9 cellular contexts compared by ENCODE assay signal in the genomic region with DNA sequence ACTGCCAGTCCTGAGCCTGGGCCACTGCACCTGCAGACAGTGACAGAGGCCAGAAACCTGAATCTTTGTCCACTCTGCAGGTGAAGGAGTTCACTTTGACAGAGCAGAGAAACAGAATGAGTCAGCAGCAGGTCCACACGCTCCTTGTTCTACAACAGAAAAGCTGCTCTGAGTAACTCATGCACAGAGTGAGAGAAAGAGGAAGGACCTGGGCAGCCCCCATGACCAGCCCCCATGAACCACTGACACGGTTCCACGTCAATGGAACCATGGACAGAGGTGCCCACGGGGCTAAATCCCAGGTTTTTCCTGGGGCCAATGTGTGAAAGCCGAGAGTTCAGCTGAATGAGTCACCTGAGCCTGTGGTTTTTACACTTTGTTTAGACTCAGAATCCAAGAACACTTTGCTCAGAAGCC. TPM values are rescaled to one million over a fixed set of nuclear protein-coding genes. Genes with fewer than 3 reads are reported as not detected.
A peak's percentile ranks its signal among the peaks of the same experiment; 100 is the strongest.
DNase-seq lines count a peak whose midpoint lies in the region; ATAC-seq and TF ChIP-seq lines count a peak whose summit lies in the region.
"Had no signal": no experiment of that assay in that cellular context is flagged by ENCODE, and none has a peak within 500 bp of the region (broad histone marks: within the 10 kb centered on the region; RNA-seq: fewer than 3 reads in every experiment).

No MANE protein-coding gene starts in this region.

- peak; percentile 84 for ATAC-seq in GM21447 (IDR thresholded peaks at IDR 0.05; ENCODE audit: unreplicated experiment)
- peak; percentile 80 for ATAC-seq in HG03460 (IDR thresholded peaks at IDR 0.05; ENCODE audit: unreplicated experiment)

- TF ChIP-seq CTCF in GM12865 (IDR thresholded peaks at IDR 0.05; ENCODE audit: insufficient read depth, low read depth, low read length, missing control alignments), result no peak
- no peak for TF ChIP-seq CTCF in epithelial cell of proximal tubule (conservative IDR thresholded peaks at IDR 0.05; ENCODE audit: low read depth, low read length)
- TF ChIP-seq CTCF in left ventricle myocardium inferior (IDR thresholded peaks at IDR 0.05; ENCODE audit: borderline replicate concordance), result no peak

- intact Hi-C loops in left ventricle myocardium inferior (cut with micrococcal nuclease), result no loop called here

- H3K4me3 ChIP-seq in GM12865 (ENCODE audit: low read depth, low read length), result no peak overlapping the region
- H3K4me3 ChIP-seq in epithelial cell of proximal tubule (ENCODE audit: low read depth, low read length), result no peak overlapping the region
- H3K4me3 ChIP-seq in left ventricle myocardium inferior, result no peak overlapping the region

- no peaks in the 10 kb centered on the region for H3K4me1 ChIP-seq in left ventricle myocardium inferior

- H3K27ac ChIP-seq in left ventricle myocardium inferior (replicated peaks), result no peak overlapping the region

- H3K27me3 ChIP-seq in left ventricle myocardium inferior (ENCODE audit: low read depth), result peaks cover 13% of the 10 kb centered on the region

- H3K9me3 ChIP-seq in left ventricle myocardium inferior (replicated peaks), result no peaks in the 10 kb centered on the region

- DNase-seq in GM12865 (ENCODE audit: low read depth) (peak; percentile 78), epithelial cell of proximal tubule (ENCODE audit: low read depth) (peak; percentile 95), left ventricle myocardium inferior (no peak), NCI-H1417 treated with DMSO at 0.1 percent for 48 hours (lab: John Stamatoyannopoulos, UW) (no peak), HuH-7.5 (ENCODE audit: low spot score) (no peak), NCI-H774 (lab: John Stamatoyannopoulos, UW) (no peak)
- DNase-seq: naive B cell had no signal

- no peaks in the 10 kb centered on the region for H3K36me3 ChIP-seq in left ventricle myocardium inferior

RNA-seq across cellular contexts. Expression of gene CTBP2, which starts 40.8 kb away (rescaled TPM):
- total RNA-seq in epithelial cell of proximal tubule (57.3 and 106 TPM in 2 replicates), left ventricle myocardium inferior (29.1 TPM)

Comparison
In these comparisons a context has a peak if more than half of its experiments do, and no peak if none do; other contexts are left out.
1. DNase-seq: peak in GM12865 (single experiment) and epithelial cell of proximal tubule (single experiment); none in left ventricle myocardium inferior (single experiment), NCI-H1417 treated with DMSO at 0.1 percent for 48 hours (single experiment), HuH-7.5 (single experiment) and NCI-H774 (single experiment).